ENCODE assay signal across 8 cellular contexts in the genomic region with DNA sequence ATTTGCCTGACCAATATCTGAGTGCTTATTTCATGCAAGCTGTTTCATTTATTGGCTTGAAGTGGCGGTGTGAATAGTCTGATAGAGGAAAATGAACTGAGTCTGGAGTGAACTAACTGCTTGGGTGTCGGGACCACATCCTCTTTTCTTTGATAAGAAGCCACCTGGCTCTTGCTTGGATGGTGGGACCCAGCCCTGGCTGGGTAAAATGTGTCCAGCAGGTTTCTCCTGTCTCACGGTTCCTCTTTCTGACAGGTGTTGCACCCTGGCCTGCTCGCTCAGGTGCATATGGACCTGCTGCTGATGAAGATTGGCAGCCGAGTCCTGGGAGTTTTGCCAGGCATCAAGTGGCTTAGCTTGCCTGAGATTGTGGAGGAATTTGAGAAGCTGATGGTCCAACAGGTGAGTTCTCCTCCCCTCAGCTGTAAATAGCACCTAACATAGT. TPM values are rescaled to one million over a fixed set of nuclear protein-coding genes. Genes with fewer than 3 reads are reported as not detected.
DNase-seq lines count a peak whose midpoint lies in the region; ATAC-seq and TF ChIP-seq lines count a peak whose summit lies in the region.

No MANE protein-coding gene starts in this region.

- no peak overlapping the region for H3K56ac ChIP-seq in IMR-90 (ENCODE audit: extremely low read depth, insufficient read depth, low read length)

- H3K4me2 ChIP-seq in IMR-90 (ENCODE audit: low read depth, low read length): no peak overlapping the region

- H3K79me1 ChIP-seq in IMR-90 (ENCODE audit: low read depth in 1 of 2, low read length in 2 of 2): peaks cover 4 to 6% of the 10 kb centered on the region in 2 experiments; a peak in 1 of 4 replicates

- 100% methylated on average over 2 of the region's 5 CpGs; no CpG with 5 or more reads in 1 of the 2 experiments for WGBS in IMR-90 (ENCODE audit: extremely low coverage in 2 of 2, insufficient read length in 1 of 2), 2 experiments
- 33 to 45% methylated on average over 4 to 5 of the region's 5 CpGs for WGBS in body of pancreas, 2 donors

- H4K5ac ChIP-seq in IMR-90 (ENCODE audit: low read depth, low read length): no peak overlapping the region

- in situ Hi-C loops in IMR-90 (cut with MboI; ENCODE audit: low sequenced_read_pairs): no loop called here

- H3K9me1 ChIP-seq in IMR-90 (ENCODE audit: insufficient read depth, low read length): peaks cover 4% of the 10 kb centered on the region; the same call in 1 of the 2 replicates

- H3K4me3 ChIP-seq in IMR-90 (ENCODE audit: insufficient read depth, low read depth, low read length): no peak overlapping the region
- no peak overlapping the region for H3K4me3 ChIP-seq in body of pancreas
- no peak overlapping the region for H3K4me3 ChIP-seq in foreskin fibroblast (ENCODE audit: low read depth in 1 of 2, low read length in 2 of 2)

- peak overlapping the region; percentile 85 for H3K4me3 Mint-ChIP-seq in activated T-cell treated with anti-CD3 and anti-CD28 coated beads, Interleukin-2, amount 50 U/mL, for 24 hours
- H3K4me3 Mint-ChIP-seq in stimulated activated effector memory CD8-positive, alpha-beta T cell treated with anti-CD3 and anti-CD28 coated beads, Interleukin-12 subunit alpha, Interleukin-12 subunit beta, amount 100 ng/mL, for 72 hours: peak overlapping the region; percentile 86

- H3K36me3 ChIP-seq in IMR-90 (ENCODE audit: control insufficient read depth, insufficient read depth, low read length) (0 out of 2 replicates have a peak, but pooled peaks cover 2% of the 10 kb centered on the region), body of pancreas (replicated peaks in 1 of 2; ENCODE audit: insufficient read depth in 1 of 2, low read depth in 2 of 2) (no peaks in the 10 kb centered on the region)

- CTCF ChIA-PET in IMR-90 (lab: Yijun Ruan, JAX): no interaction called here

- H3K27ac ChIP-seq in IMR-90 (ENCODE audit: insufficient read depth, low read length): no peak overlapping the region
- H3K27ac ChIP-seq in body of pancreas: peak overlapping the region in 3 of 4 donors; percentile 64 to 89 (median 88)

- DNase-seq in activated T-cell treated with anti-CD3 and anti-CD28 coated beads, Interleukin-2, amount 50 U/mL, for 24 hours: no peak
- DNase-seq in activated T-cell treated with anti-CD3 and anti-CD28 coated beads, Interleukin-2, amount 50 U/mL, for 48 hours: no peak
- DNase-seq in IMR-90 (no peak), body of pancreas (peak; percentile 31 to 60 (median 48)), glomerular visceral epithelial cell (ENCODE audit: extremely low spot score) (no peak), foreskin fibroblast (no peak)
- DNase-seq in stimulated activated effector memory CD8-positive, alpha-beta T cell treated with anti-CD3 and anti-CD28 coated beads, Interleukin-12 subunit alpha, Interleukin-12 subunit beta, amount 100 ng/mL, for 72 hours (ENCODE audit: low spot score in 2 of 2): no peak

- no peak overlapping the region for H3K4ac ChIP-seq in IMR-90 (ENCODE audit: low read depth, low read length)

- peak overlapping the region; percentile 59 for H2AK9ac ChIP-seq in IMR-90 (replicated peaks; ENCODE audit: low read depth, low read length, poor library complexity)

- H3K27ac Mint-ChIP-seq in activated T-cell treated with anti-CD3 and anti-CD28 coated beads, Interleukin-2, amount 50 U/mL, for 24 hours: peak overlapping the region; percentile 87
- H3K27ac Mint-ChIP-seq in stimulated activated effector memory CD8-positive, alpha-beta T cell treated with anti-CD3 and anti-CD28 coated beads, Interleukin-12 subunit alpha, Interleukin-12 subunit beta, amount 100 ng/mL, for 72 hours: peak overlapping the region; percentile 84

- no peak overlapping the region for H2BK120ac ChIP-seq in IMR-90 (ENCODE audit: low read depth, low read length)

- H3K9me3 ChIP-seq in IMR-90 (ENCODE audit: control insufficient read depth, insufficient read depth, low read length) (no peaks in the 10 kb centered on the region), body of pancreas (no peaks in the 10 kb centered on the region)

- no peak overlapping the region for H2BK20ac ChIP-seq in IMR-90 (ENCODE audit: low read depth, low read length)

- H3K9ac ChIP-seq in IMR-90 (ENCODE audit: low read depth, low read length): no peak overlapping the region

- H3K18ac ChIP-seq in IMR-90 (ENCODE audit: low read depth, low read length): no peak overlapping the region

- TF ChIP-seq RAD21 in IMR-90 (IDR thresholded peaks at IDR 0.05; ENCODE audit: low read length): no peak

- H4K8ac ChIP-seq in IMR-90 (ENCODE audit: low read depth in 2 of 2, low read length in 2 of 2): no peak overlapping the region

- H3K9me3 Mint-ChIP-seq in activated T-cell treated with anti-CD3 and anti-CD28 coated beads, Interleukin-2, amount 50 U/mL, for 24 hours: no peaks in the 10 kb centered on the region
- H3K9me3 Mint-ChIP-seq in stimulated activated effector memory CD8-positive, alpha-beta T cell treated with anti-CD3 and anti-CD28 coated beads, Interleukin-12 subunit alpha, Interleukin-12 subunit beta, amount 100 ng/mL, for 72 hours: no peaks in the 10 kb centered on the region

- H3K14ac ChIP-seq in IMR-90 (replicated peaks; ENCODE audit: low read depth, low read length): no peak overlapping the region

- dilution Hi-C loops in IMR-90 (cut with HindIII; ENCODE audit: low sequenced_read_pairs, unreplicated experiment): no loop called here

- no peak overlapping the region for H2AFZ ChIP-seq in IMR-90 (replicated peaks; ENCODE audit: low read length, poor library complexity)

- no TSS peak for BruUV-seq in IMR-90 (replicated peaks; lab: Mats Ljungman, UMichigan)

- no peak overlapping the region for H2AK5ac ChIP-seq in IMR-90 (ENCODE audit: low read depth, low read length)

- peaks cover 6% of the 10 kb centered on the region; the same call in 1 of the 2 replicates for H3K27me3 ChIP-seq in IMR-90 (ENCODE audit: control insufficient read depth, insufficient read depth, low read length)
- no peaks in the 10 kb centered on the region for H3K27me3 ChIP-seq in body of pancreas

- POLR2A ChIA-PET in IMR-90 (lab: Charles Lee; ENCODE audit: unreplicated experiment): no interaction called here

- 0 out of 2 replicates have a peak, but pooled peaks cover 2% of the 10 kb centered on the region for H3K4me1 ChIP-seq in IMR-90 (ENCODE audit: control insufficient read depth, insufficient read depth, low read length)
- H3K4me1 ChIP-seq in body of pancreas: peaks cover 25% of the 10 kb centered on the region

- H3K23ac ChIP-seq in IMR-90 (ENCODE audit: low read depth, low read length): no peak overlapping the region; the same call in 1 of the 2 replicates

- no peak overlapping the region for H2BK15ac ChIP-seq in IMR-90 (ENCODE audit: low read depth, low read length)

- peaks cover 32% of the 10 kb centered on the region for H3K4me1 Mint-ChIP-seq in activated T-cell treated with anti-CD3 and anti-CD28 coated beads, Interleukin-2, amount 50 U/mL, for 24 hours (ENCODE audit: low read depth)
- peaks cover 33% of the 10 kb centered on the region for H3K4me1 Mint-ChIP-seq in stimulated activated effector memory CD8-positive, alpha-beta T cell treated with anti-CD3 and anti-CD28 coated beads, Interleukin-12 subunit alpha, Interleukin-12 subunit beta, amount 100 ng/mL, for 72 hours

- H2BK5ac ChIP-seq in IMR-90 (ENCODE audit: low read depth, low read length, poor library complexity, severe bottlenecking): no peak overlapping the region

- no peaks in the 10 kb centered on the region for H3K27me3 Mint-ChIP-seq in activated T-cell treated with anti-CD3 and anti-CD28 coated beads, Interleukin-2, amount 50 U/mL, for 24 hours

- intact Hi-C loops in IMR-90 (cut with micrococcal nuclease): loop anchor here (5.0 kb wide), 1 partner anchor 978 kb away; no protein-coding TSS in a partner anchor
- intact Hi-C loops in body of pancreas (cut with DNase I): no loop called here

- TF ChIP-seq CTCF in IMR-90 (conservative IDR thresholded peaks at IDR 0.05; ENCODE audit: low read depth, low read length) (no peak), body of pancreas (IDR thresholded peaks at IDR 0.05) (no peak), foreskin fibroblast (IDR thresholded peaks at IDR 0.05; ENCODE audit: low read depth, low read length) (no peak)

- ATAC-seq in IMR-90 (ENCODE audit: low read depth) (no peak), body of pancreas (no peak), GM18519 (IDR thresholded peaks at IDR 0.05; ENCODE audit: low FRiP score, unreplicated experiment) (no peak)
- no peak for ATAC-seq in stimulated activated effector memory CD8-positive, alpha-beta T cell treated with anti-CD3 and anti-CD28 coated beads, Interleukin-12 subunit alpha, Interleukin-12 subunit beta, amount 100 ng/mL, for 72 hours

- peaks cover 42% of the 10 kb centered on the region for H3K36me3 Mint-ChIP-seq in activated T-cell treated with anti-CD3 and anti-CD28 coated beads, Interleukin-2, amount 50 U/mL, for 24 hours (ENCODE audit: low read depth)
- H3K36me3 Mint-ChIP-seq in stimulated activated effector memory CD8-positive, alpha-beta T cell treated with anti-CD3 and anti-CD28 coated beads, Interleukin-12 subunit alpha, Interleukin-12 subunit beta, amount 100 ng/mL, for 72 hours: peaks cover 16% of the 10 kb centered on the region

- no peak for TF ChIP-seq POLR2A in IMR-90 (IDR thresholded peaks at IDR 0.05; ENCODE audit: low read depth, low read length)
- TF ChIP-seq POLR2A in body of pancreas (IDR thresholded peaks at IDR 0.05): no peak

- no peaks in the 10 kb centered on the region for H4K20me1 ChIP-seq in IMR-90 (ENCODE audit: insufficient read depth, low read length)

- H4K91ac ChIP-seq in IMR-90 (ENCODE audit: insufficient read depth, low read depth, low read length): no peak overlapping the region

RNA-seq across cellular contexts. Expression of gene ADCK2, which starts 1.6 kb away (rescaled TPM):
- total RNA-seq in IMR-90 (2012; rRNA removed): 7.5 and 10.0 TPM in 2 replicates
- 6.9 and 7.1 TPM in 2 replicates for polyA plus RNA-seq in IMR-90 (2012; rRNA removed)
- polyA plus RNA-seq in IMR-90 (2012; cell fraction: cytosol; rRNA removed): 5.8 and 9.5 TPM in 2 replicates
- polyA plus RNA-seq in IMR-90 (2012; cell fraction: nucleus; rRNA removed; ENCODE audit: low replicate concordance): 5.3 and 5.7 TPM in 2 replicates
- 10 to 100 TPM; 16.1 to 21.1 TPM for total RNA-seq in body of pancreas

RNA-seq across cellular contexts. Expression of gene NDUFB2, which starts 22.1 kb away (rescaled TPM):
- total RNA-seq in IMR-90 (2012; rRNA removed): 81.7 and 136 TPM in 2 replicates
- 143 and 170 TPM in 2 replicates for polyA plus RNA-seq in IMR-90 (2012; rRNA removed)
- polyA plus RNA-seq in IMR-90 (2012; cell fraction: cytosol; rRNA removed): 591 and 666 TPM in 2 replicates
- polyA plus RNA-seq in IMR-90 (2012; cell fraction: nucleus; rRNA removed; ENCODE audit: low replicate concordance): 135 and 207 TPM in 2 replicates
- 100 to 1,000 TPM in 1 of 2 donors, 10 to 100 TPM in 1; 61.0 to 140 TPM for total RNA-seq in body of pancreas

RNA-seq across cellular contexts. Expression of gene DENND2A, which starts 33.8 kb away (rescaled TPM):
- 7.5 and 7.8 TPM in 2 replicates for total RNA-seq in IMR-90 (2012; rRNA removed)
- 7.4 and 10.3 TPM in 2 replicates for polyA plus RNA-seq in IMR-90 (2012; rRNA removed)
- polyA plus RNA-seq in IMR-90 (2012; cell fraction: cytosol; rRNA removed): 7.5 and 18.0 TPM in 2 replicates
- polyA plus RNA-seq in IMR-90 (2012; cell fraction: nucleus; rRNA removed; ENCODE audit: low replicate concordance): 14.9 and 25.0 TPM in 2 replicates
- 1 to 10 TPM; 2.6 to 7.3 TPM for total RNA-seq in body of pancreas

Comparison
In these comparisons a context has a peak if more than half of its experiments do, and no peak if none do; other contexts are left out.
1. DNase-seq: peak in body of pancreas (4 of 4); none in activated T-cell treated with anti-CD3 and anti-CD28 coated beads, Interleukin-2, amount 50 U/mL, for 24 hours (single experiment), activated T-cell treated with anti-CD3 and anti-CD28 coated beads, Interleukin-2, amount 50 U/mL, for 48 hours (0 of 2), IMR-90 (single experiment), stimulated activated effector memory CD8-positive, alpha-beta T cell treated with anti-CD3 and anti-CD28 coated beads, Interleukin-12 subunit alpha, Interleukin-12 subunit beta, amount 100 ng/mL, for 72 hours (0 of 2), glomerular visceral epithelial cell (single experiment) and foreskin fibroblast (0 of 2).